ENCODE assay signal across 27 cellular contexts in the genomic region with DNA sequence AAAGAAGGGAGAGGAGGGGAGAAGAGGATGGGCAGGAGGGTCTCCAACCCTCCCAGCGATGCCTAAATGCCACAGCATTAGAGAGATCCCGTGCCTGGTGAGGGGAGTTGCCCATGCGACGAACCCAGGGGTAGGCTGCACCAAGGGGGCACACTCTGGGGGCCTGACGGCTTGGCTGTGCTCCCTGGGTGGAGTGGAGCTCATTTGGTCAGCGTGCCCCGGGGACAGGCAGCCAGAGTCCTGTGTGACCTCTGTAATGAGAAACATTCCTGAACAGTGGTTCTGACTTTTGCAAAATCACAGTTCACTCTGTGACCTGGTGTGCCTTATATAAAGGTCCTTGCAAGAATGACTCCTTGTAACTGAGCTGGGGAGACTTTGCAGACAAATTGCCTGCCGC.
"Had no signal": no experiment of that assay in that cellular context is flagged by ENCODE, and none has a peak within 500 bp of the region (broad histone marks: within the 10 kb centered on the region; RNA-seq: fewer than 3 reads in every experiment).

No MANE protein-coding gene starts in this region.

- H3K27me3 ChIP-seq: ovary, testis had no signal

- DNase-seq: naive thymus-derived CD8-positive, alpha-beta T cell; nephron progenitor cell; occipital lobe; ovary; posterior cingulate gyrus; psoas muscle; right lobe of liver; sigmoid colon; small intestine; stimulated activated CD4-positive, alpha-beta T cell treated with anti-CD3 and anti-CD28 coated beads, Interleukin-15, amount 100 ng/mL, for 24 hours; stimulated activated CD4-positive, alpha-beta T cell treated with anti-CD3 and anti-CD28 coated beads, Interleukin-2, amount 100 ng/mL, for 24 hours; stimulated activated CD4-positive, alpha-beta T cell treated with anti-CD3 and anti-CD28 coated beads, Interleukin-2, amount 100 ng/mL, for 48 hours; stimulated activated CD4-positive, alpha-beta T cell treated with anti-CD3 and anti-CD28 coated beads, Interleukin-4, amount 100 ng/mL, for 24 hours; stimulated activated naive B cell treated with anti-CD40 and anti-IgM and Interleukin-4, amounts not matched to agents 10 μg/mL and 1 μg/mL and 100 μg/mL, for 72 hours; stimulated activated naive CD4-positive, alpha-beta T cell treated with Interleukin-2 at 50 U/mL for 16 hours; stomach; substantia nigra; testis; tibial artery; transverse colon; upper lobe of right lung; uterus had no signal

- H2AFZ ChIP-seq: parathyroid adenoma had no signal

- H3K27ac ChIP-seq: ovary, parathyroid adenoma, psoas muscle, right lobe of liver, sigmoid colon, stomach, suprapubic skin, testis, tibial artery, transverse colon, upper lobe of right lung, uterus had no signal

- H3K4me1 ChIP-seq: parathyroid adenoma, psoas muscle, transverse colon, upper lobe of right lung had no signal

- H3K9me3 ChIP-seq: ovary, psoas muscle, right lobe of liver, sigmoid colon, suprapubic skin, testis, tibial artery, transverse colon, upper lobe of right lung, uterus had no signal

- H3K9ac ChIP-seq: parathyroid adenoma had no signal

- ATAC-seq: naive thymus-derived CD8-positive, alpha-beta T cell; natural killer cell treated with Interleukin-12 subunit alpha and Interleukin-12 subunit beta and Interleukin-15 and Interleukin-18, amount 100 ng/mL, for 72 hours; psoas muscle; right cardiac atrium; right lobe of liver; stimulated activated effector memory CD8-positive, alpha-beta T cell treated with anti-CD3 and anti-CD28 coated beads, Interleukin-12 subunit alpha, Interleukin-12 subunit beta, amount 100 ng/mL, for 72 hours; stimulated activated naive B cell treated with anti-CD40 and anti-IgM and Interleukin-4, amounts not matched to agents 10 μg/mL and 1 μg/mL and 100 μg/mL, for 72 hours; upper lobe of right lung had no signal

- H3K36me3 ChIP-seq: ovary, right lobe of liver, sigmoid colon, stomach, suprapubic skin, tibial artery, transverse colon, upper lobe of right lung, uterus had no signal

- H3K4me3 ChIP-seq: ovary, psoas muscle, right lobe of liver, sigmoid colon, stomach, suprapubic skin, testis, tibial artery, transverse colon, upper lobe of right lung, uterus had no signal
